Comparison of ENCODE assay signal across 2 cellular contexts in genomic region chr3:8576841-8577553, GRCh38.
A peak's percentile ranks its signal among the peaks of the same experiment; 100 is the strongest.
TF ChIP-seq lines count a peak whose summit lies in the region.

No MANE protein-coding gene starts in this region.

TF ChIP-seq in liver, 16 proteins besides CTCF, POLR2A, EP300 and RAD21:
- TF ChIP-seq MAX (IDR thresholded peaks at IDR 0.05) (no peak), RXRA (IDR thresholded peaks at IDR 0.05) (peak in 1 of 2 donors; percentile 19), NR2F2 (IDR thresholded peaks at IDR 0.05) (peak; percentile 81), SP1 (IDR thresholded peaks at IDR 0.05) (no peak)

TF ChIP-seq in HepG2, 621 proteins besides CTCF, POLR2A, EP300 and RAD21:
- TF ChIP-seq GTF3A (CRISPR knock-in tag; conservative IDR thresholded peaks at IDR 0.05) (no peak), SOX6 (IDR thresholded peaks at IDR 0.05) (no peak), SOX6 (CRISPR knock-in tag; IDR thresholded peaks at IDR 0.05) (no peak), SNRNP70 (IDR thresholded peaks at IDR 0.05; ENCODE audit: low read depth, low read length) (no peak), NCOA1 (CRISPR knock-in tag; IDR thresholded peaks at IDR 0.05) (no peak), PRMT3 (CRISPR knock-in tag; IDR thresholded peaks at IDR 0.05; ENCODE audit: borderline replicate concordance, low read depth) (no peak), SATB2 (CRISPR knock-in tag; IDR thresholded peaks at IDR 0.05) (no peak), ZNF138 (CRISPR knock-in tag; IDR thresholded peaks at IDR 0.05; ENCODE audit: low read depth) (no peak)
